ENCODE assay signal across 8 cellular contexts in genomic region chr14:45135181-45135580, GRCh38. TPM values are rescaled to one million over a fixed set of nuclear protein-coding genes. Genes with fewer than 3 reads are reported as not detected.
DNase-seq lines count a peak whose midpoint lies in the region; FAIRE-seq and TF ChIP-seq lines count a peak whose summit lies in the region.

No MANE protein-coding gene starts in this region.

- peak overlapping the region; percentile 99 for H3K4me3 Mint-ChIP-seq in activated naive CD8-positive, alpha-beta T cell treated with anti-CD3 and anti-CD28 coated beads for 36 hours
- peak overlapping the region; percentile 95 to 99 (median 96) for H3K4me3 Mint-ChIP-seq in immature natural killer cell

- H3K4me1 ChIP-seq in A673 (ENCODE audit: insufficient read depth, low read length, poor library complexity, severe bottlenecking), result peaks cover 17% of the 10 kb centered on the region
- peaks cover 13% of the 10 kb centered on the region for H3K4me1 ChIP-seq in stomach smooth muscle (ENCODE audit: control insufficient read depth, insufficient read depth, low read length)

- no TSS peak for BruUV-seq in A673 (replicated peaks; lab: Mats Ljungman, UMichigan)

- H3K9me3 Mint-ChIP-seq in activated naive CD8-positive, alpha-beta T cell treated with anti-CD3 and anti-CD28 coated beads for 36 hours, result no peaks in the 10 kb centered on the region
- no peaks in the 10 kb centered on the region for H3K9me3 Mint-ChIP-seq in immature natural killer cell

- no peaks in the 10 kb centered on the region for H3K36me3 ChIP-seq in A673 (ENCODE audit: insufficient read depth, low read length, poor library complexity, severe bottlenecking)
- H3K36me3 ChIP-seq in H7 (replicated peaks; ENCODE audit: control insufficient read depth, insufficient read depth, low read length), result no peaks in the 10 kb centered on the region; the same call in 1 of the 2 replicates
- H3K36me3 ChIP-seq in stomach smooth muscle (ENCODE audit: control insufficient read depth in 2 of 2, insufficient read depth in 2 of 2, low read length in 2 of 2), result no peaks in the 10 kb centered on the region

- peak overlapping the region; percentile 85 to 98 for H3K9ac ChIP-seq in stomach smooth muscle (ENCODE audit: low read length in 2 of 2)

- CTCF ChIA-PET in A673 (lab: Charles Lee), result no interaction called here

- H3K27me3 Mint-ChIP-seq in activated naive CD8-positive, alpha-beta T cell treated with anti-CD3 and anti-CD28 coated beads for 36 hours, result no peaks in the 10 kb centered on the region
- H3K27me3 Mint-ChIP-seq in immature natural killer cell (ENCODE audit: low read depth in 3 of 3), result peaks cover 6 to 10% (median 6%) of the 10 kb centered on the region in 3 donors

- H3K4me1 Mint-ChIP-seq in activated naive CD8-positive, alpha-beta T cell treated with anti-CD3 and anti-CD28 coated beads for 36 hours, result peaks cover 29% of the 10 kb centered on the region
- peaks cover 43 to 56% of the 10 kb centered on the region in 2 donors for H3K4me1 Mint-ChIP-seq in immature natural killer cell

- H3K4me3 ChIP-seq in A673 (ENCODE audit: low read depth, low read length, poor library complexity, severe bottlenecking) (peak overlapping the region; percentile 83), H7 (ENCODE audit: insufficient read depth, low read depth, low read length) (peak overlapping the region; percentile 95), stomach smooth muscle (ENCODE audit: low read length in 2 of 2) (peak overlapping the region; percentile 77 to 94)

- intact Hi-C loops in A673 (cut with micrococcal nuclease; ENCODE audit: unreplicated experiment), result loop anchor here (2.0 kb wide), 2 partner anchors 118 to 174 kb away; partner anchors contain the start of genes KLHL28 and MIS18BP1

- DNase-seq in A673 (ENCODE audit: low spot score), result peak; percentile 5
- DNase-seq in H7, result no peak
- no peak for DNase-seq in activated naive CD8-positive, alpha-beta T cell treated with anti-CD3 and anti-CD28 coated beads for 36 hours
- DNase-seq in immature natural killer cell, result no peak
- DNase-seq in RPMI8226, result no peak
- no peak for DNase-seq in HTR-8/SVneo (ENCODE audit: insufficient read length, low spot score)
- DNase-seq in COR-L47 (lab: John Stamatoyannopoulos, UW), result no peak

- H3K27ac Mint-ChIP-seq in activated naive CD8-positive, alpha-beta T cell treated with anti-CD3 and anti-CD28 coated beads for 36 hours, result peak overlapping the region; percentile 95
- H3K27ac Mint-ChIP-seq in immature natural killer cell, result peak overlapping the region; percentile 95 to 98 (median 96)

- POLR2A ChIA-PET in A673 (lab: Charles Lee; ENCODE audit: low non-redundant PET), result no interaction called here

- TF ChIP-seq CTCF in A673 (conservative IDR thresholded peaks at IDR 0.05; ENCODE audit: low read depth, low read length), result no peak

- peak overlapping the region; percentile 92 for H3K27ac ChIP-seq in A673 (ENCODE audit: low read depth, low read length, poor library complexity, severe bottlenecking)
- peak overlapping the region; percentile 88 for H3K27ac ChIP-seq in stomach smooth muscle (ENCODE audit: low read length)

- peaks cover 3% of the 10 kb centered on the region for H3K36me3 Mint-ChIP-seq in activated naive CD8-positive, alpha-beta T cell treated with anti-CD3 and anti-CD28 coated beads for 36 hours
- peaks cover 0 to 1% (median 0%) of the 10 kb centered on the region in 3 donors for H3K36me3 Mint-ChIP-seq in immature natural killer cell

- no peak for FAIRE-seq in HTR-8/SVneo (lab: Jason Lieb, UNC)

- H3K9me3 ChIP-seq in A673 (ENCODE audit: low read depth, low read length, poor library complexity, severe bottlenecking), result no peaks in the 10 kb centered on the region
- H3K9me3 ChIP-seq in stomach smooth muscle (ENCODE audit: control insufficient read depth in 2 of 2, low read length in 2 of 2), result no peaks in the 10 kb centered on the region

- no peaks in the 10 kb centered on the region for H3K27me3 ChIP-seq in A673 (replicated peaks; ENCODE audit: insufficient read depth, low read depth, low read length, poor library complexity)
- H3K27me3 ChIP-seq in H7 (ENCODE audit: control insufficient read depth, insufficient read depth, low read length), result no peaks in the 10 kb centered on the region
- H3K27me3 ChIP-seq in stomach smooth muscle (ENCODE audit: control insufficient read depth in 1 of 2, insufficient read depth in 2 of 2, low read length in 2 of 2), result no peaks in the 10 kb centered on the region

RNA-seq across cellular contexts. Expression of gene FANCM, which starts 0.5 kb away (rescaled TPM):
- 20.8 and 21.5 TPM in 2 replicates for total RNA-seq in A673 (2021)
- total RNA-seq in H7 (2014; rRNA removed; shearing (Covaris generic)), result 9.1 and 14.6 TPM in 2 replicates
- total RNA-seq in activated naive CD8-positive, alpha-beta T cell treated with anti-CD3 and anti-CD28 coated beads for 36 hours, result 10 to 100 TPM; 11.4 to 13.3 TPM
- polyA plus RNA-seq in immature natural killer cell, result 1 to 10 TPM; 1.9 to 6.9 (median 3.2) TPM

RNA-seq across cellular contexts. Expression of gene FKBP3, which starts 0.9 kb away (rescaled TPM):
- total RNA-seq in A673 (2021), result 162 and 164 TPM in 2 replicates
- 53.0 and 54.0 TPM in 2 replicates for total RNA-seq in H7 (2014; rRNA removed; shearing (Covaris generic))
- 10 to 100 TPM; 70.2 to 75.6 TPM for total RNA-seq in activated naive CD8-positive, alpha-beta T cell treated with anti-CD3 and anti-CD28 coated beads for 36 hours
- 10 to 100 TPM; 53.3 to 94.0 (median 60.3) TPM for polyA plus RNA-seq in immature natural killer cell

RNA-seq across cellular contexts. Expression of gene PRPF39, which starts 51.3 kb away (rescaled TPM):
- total RNA-seq in A673 (2021), result 57.4 and 63.6 TPM in 2 replicates
- 22.7 and 32.0 TPM in 2 replicates for total RNA-seq in H7 (2014; rRNA removed; shearing (Covaris generic))
- 10 to 100 TPM; 45.4 to 46.8 TPM for total RNA-seq in activated naive CD8-positive, alpha-beta T cell treated with anti-CD3 and anti-CD28 coated beads for 36 hours
- polyA plus RNA-seq in immature natural killer cell, result 10 to 100 TPM in 2 of 3 donors, 1 to 10 TPM in 1; 6.4 to 12.5 (median 12.1) TPM
